ENCODE assay signal across 1 cellular context in the genomic region with DNA sequence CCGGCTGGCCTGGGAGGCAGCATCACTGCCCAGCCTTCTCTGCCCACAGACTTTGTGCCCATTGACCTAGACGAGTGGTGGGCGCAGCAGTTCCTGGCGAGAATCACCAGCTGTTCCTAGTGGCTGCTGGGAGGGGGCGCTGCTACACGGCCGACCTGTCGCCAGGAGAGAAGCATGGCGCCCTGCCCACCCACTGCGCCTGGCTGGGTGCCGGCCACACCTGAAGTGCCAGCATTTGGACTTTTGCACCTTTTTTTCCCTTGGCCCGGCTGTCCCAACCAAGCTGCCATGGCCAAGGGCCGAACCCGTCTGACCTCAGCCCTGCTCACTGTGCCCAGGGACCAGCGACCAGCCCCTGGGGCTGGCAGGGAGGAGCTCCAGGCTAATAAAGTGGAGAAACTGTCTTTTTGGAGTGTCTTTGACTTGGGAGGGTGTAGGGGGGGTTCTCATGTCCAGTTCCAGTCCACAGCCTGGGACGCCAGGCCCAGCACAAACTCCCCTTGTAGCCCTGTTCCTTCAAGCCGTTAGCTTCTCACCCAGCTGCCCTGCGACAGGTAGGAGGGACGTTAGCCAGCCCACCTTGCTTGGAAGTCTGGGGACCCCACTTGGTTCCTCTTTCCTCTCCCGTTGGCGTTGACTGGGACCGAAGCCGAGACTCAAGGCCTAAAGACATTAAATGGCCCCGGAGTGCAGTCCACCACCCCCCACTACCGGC.
A peak's percentile ranks its signal among the peaks of the same experiment; 100 is the strongest.
TF ChIP-seq lines count a peak whose summit lies in the region.

No MANE protein-coding gene starts in this region.

TF ChIP-seq in HepG2, 621 proteins besides CTCF, POLR2A, EP300 and RAD21 (continued from another document and continues in another):
- TF ChIP-seq ZNF503 (CRISPR knock-in tag; IDR thresholded peaks at IDR 0.05) (no peak), ZNF34 (CRISPR knock-in tag; IDR thresholded peaks at IDR 0.05; ENCODE audit: borderline replicate concordance) (peak; percentile 74; the same call in 1 of the 2 replicates), ZKSCAN8 (CRISPR knock-in tag; IDR thresholded peaks at IDR 0.05; ENCODE audit: borderline replicate concordance) (no peak), ZFP82 (CRISPR knock-in tag; IDR thresholded peaks at IDR 0.05; ENCODE audit: borderline replicate concordance) (no peak), IRX3 (CRISPR knock-in tag; IDR thresholded peaks at IDR 0.05; ENCODE audit: borderline replicate concordance, low read depth) (0 out of 2 replicates have a peak, but pooled peaks have one; percentile 52), THAP9 (CRISPR knock-in tag; IDR thresholded peaks at IDR 0.05; ENCODE audit: borderline replicate concordance) (peak; percentile 37; the same call in 1 of the 2 replicates), SOX13 (IDR thresholded peaks at IDR 0.05) (no peak), SOX13 (CRISPR knock-in tag; conservative IDR thresholded peaks at IDR 0.05 in 1 of 2, IDR thresholded peaks at IDR 0.05 in 1 of 2) (no peak), TEAD2 (CRISPR knock-in tag; IDR thresholded peaks at IDR 0.05) (no peak), HDAC6 (IDR thresholded peaks at IDR 0.05; ENCODE audit: low read depth, low read length) (no peak), XBP1 (CRISPR knock-in tag; IDR thresholded peaks at IDR 0.05) (no peak), ESRRA (CRISPR knock-in tag; IDR thresholded peaks at IDR 0.05; ENCODE audit: low read depth) (no peak), FOXM1 (CRISPR knock-in tag; IDR thresholded peaks at IDR 0.05) (no peak), MEIS2 (CRISPR knock-in tag; IDR thresholded peaks at IDR 0.05) (peak; percentile 63; the same call in 1 of the 2 replicates), MXD3 (CRISPR knock-in tag; IDR thresholded peaks at IDR 0.05) (no peak; the same call in 1 of the 2 replicates), TSC22D2 (CRISPR knock-in tag; IDR thresholded peaks at IDR 0.05; ENCODE audit: borderline replicate concordance) (no peak), MEF2D (CRISPR knock-in tag; IDR thresholded peaks at IDR 0.05) (no peak), FOXO4 (CRISPR knock-in tag; conservative IDR thresholded peaks at IDR 0.05) (no peak), JARID2 (CRISPR knock-in tag; IDR thresholded peaks at IDR 0.05; ENCODE audit: insufficient replicate concordance) (no peak), RELA (CRISPR knock-in tag; IDR thresholded peaks at IDR 0.05) (no peak), CBX2 (IDR thresholded peaks at IDR 0.05; ENCODE audit: low read depth, low read length) (no peak), CBX2 (CRISPR knock-in tag; IDR thresholded peaks at IDR 0.05; ENCODE audit: low read depth) (no peak), ZNF513 (CRISPR knock-in tag; conservative IDR thresholded peaks at IDR 0.05) (no peak), ZNF318 (CRISPR knock-in tag; IDR thresholded peaks at IDR 0.05) (no peak), TEAD3 (CRISPR knock-in tag; optimal IDR thresholded peaks at IDR 0.05; ENCODE audit: borderline replicate concordance) (peak; percentile 56), BORCS8-MEF2B (CRISPR knock-in tag; IDR thresholded peaks at IDR 0.05) (no peak), ZNF253 (CRISPR knock-in tag; IDR thresholded peaks at IDR 0.05; ENCODE audit: borderline replicate concordance) (no peak), HNF4A (CRISPR knock-in tag; IDR thresholded peaks at IDR 0.05) (peak; percentile 68), WIZ (CRISPR knock-in tag; IDR thresholded peaks at IDR 0.05) (no peak), ZKSCAN5 (CRISPR knock-in tag; IDR thresholded peaks at IDR 0.05) (no peak; the same call in 1 of the 2 replicates)
- TF ChIP-seq, protein P1, sequence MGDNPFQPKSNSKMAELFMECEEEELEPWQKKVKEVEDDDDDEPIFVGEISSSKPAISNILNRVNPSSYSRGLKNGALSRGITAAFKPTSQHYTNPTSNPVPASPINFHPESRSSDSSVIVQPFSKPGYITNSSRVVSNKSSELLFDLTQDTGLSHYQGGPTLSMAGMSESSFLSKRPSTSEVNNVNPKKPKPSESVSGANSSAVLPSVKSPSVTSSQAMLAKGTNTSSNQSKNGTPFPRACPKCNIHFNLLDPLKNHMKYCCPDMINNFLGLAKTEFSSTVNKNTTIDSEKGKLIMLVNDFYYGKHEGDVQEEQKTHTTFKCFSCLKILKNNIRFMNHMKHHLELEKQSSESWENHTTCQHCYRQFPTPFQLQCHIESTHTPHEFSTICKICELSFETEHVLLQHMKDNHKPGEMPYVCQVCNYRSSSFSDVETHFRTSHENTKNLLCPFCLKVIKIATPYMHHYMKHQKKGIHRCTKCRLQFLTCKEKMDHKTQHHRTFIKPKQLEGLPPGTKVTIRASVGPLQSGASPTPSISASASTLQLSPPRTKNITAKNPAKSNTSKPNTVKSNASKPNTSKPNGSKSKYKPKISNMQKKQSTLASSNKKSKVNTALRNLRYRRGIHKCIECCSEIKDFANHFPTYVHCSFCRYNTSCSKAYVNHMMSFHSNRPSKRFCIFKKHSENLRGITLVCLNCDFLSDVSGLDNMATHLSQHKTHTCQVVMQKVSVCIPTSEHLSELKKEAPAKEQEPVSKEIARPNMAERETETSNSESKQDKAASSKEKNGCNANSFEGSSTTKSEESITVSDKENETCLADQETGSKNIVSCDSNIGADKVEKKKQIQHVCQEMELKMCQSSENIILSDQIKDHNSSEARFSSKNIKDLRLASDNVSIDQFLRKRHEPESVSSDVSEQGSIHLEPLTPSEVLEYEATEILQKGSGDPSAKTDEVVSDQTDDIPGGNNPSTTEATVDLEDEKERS (CRISPR knock-in tag; IDR thresholded peaks at IDR 0.05): 0 out of 2 replicates have a peak, but pooled peaks have one; percentile 8
- TF ChIP-seq, protein P2, sequence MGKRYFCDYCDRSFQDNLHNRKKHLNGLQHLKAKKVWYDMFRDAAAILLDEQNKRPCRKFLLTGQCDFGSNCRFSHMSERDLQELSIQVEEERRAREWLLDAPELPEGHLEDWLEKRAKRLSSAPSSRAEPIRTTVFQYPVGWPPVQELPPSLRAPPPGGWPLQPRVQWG (CRISPR knock-in tag; IDR thresholded peaks at IDR 0.05; ENCODE audit: borderline replicate concordance, low read depth): no peak
- TF ChIP-seq, protein P3, sequence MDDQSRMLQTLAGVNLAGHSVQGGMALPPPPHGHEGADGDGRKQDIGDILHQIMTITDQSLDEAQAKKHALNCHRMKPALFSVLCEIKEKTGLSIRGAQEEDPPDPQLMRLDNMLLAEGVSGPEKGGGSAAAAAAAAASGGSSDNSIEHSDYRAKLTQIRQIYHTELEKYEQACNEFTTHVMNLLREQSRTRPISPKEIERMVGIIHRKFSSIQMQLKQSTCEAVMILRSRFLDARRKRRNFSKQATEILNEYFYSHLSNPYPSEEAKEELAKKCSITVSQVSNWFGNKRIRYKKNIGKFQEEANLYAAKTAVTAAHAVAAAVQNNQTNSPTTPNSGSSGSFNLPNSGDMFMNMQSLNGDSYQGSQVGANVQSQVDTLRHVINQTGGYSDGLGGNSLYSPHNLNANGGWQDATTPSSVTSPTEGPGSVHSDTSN (CRISPR knock-in tag; IDR thresholded peaks at IDR 0.05; ENCODE audit: borderline replicate concordance): no peak
